ENCODE assay signal across 18 cellular contexts in genomic region chr1:212267017-212267416, GRCh38. TPM values are rescaled to one million over a fixed set of nuclear protein-coding genes. Genes with fewer than 3 reads are reported as not detected.
DNase-seq lines count a peak whose midpoint lies in the region; ATAC-seq and FAIRE-seq lines count a peak whose summit lies in the region.
"Had no signal": no experiment of that assay in that cellular context is flagged by ENCODE, and none has a peak within 500 bp of the region (broad histone marks: within the 10 kb centered on the region; RNA-seq: fewer than 3 reads in every experiment).

No MANE protein-coding gene starts in this region.

- H3K27me3 ChIP-seq in BLaER1 treated with 17β-estradiol and CSF1 and Interleukin-3, amounts not matched to agents 10 nM and 100 nM = no peaks in the 10 kb centered on the region
- H3K27me3 ChIP-seq: BE2C had no signal

- H3K36me3 ChIP-seq in BLaER1 treated with 17β-estradiol and CSF1 and Interleukin-3, amounts not matched to agents 10 nM and 100 nM = no peaks in the 10 kb centered on the region

- no peaks in the 10 kb centered on the region for H4K20me1 ChIP-seq in BLaER1 treated with 17β-estradiol and CSF1 and Interleukin-3, amounts not matched to agents 10 nM and 100 nM

- H3K9me3 ChIP-seq in BLaER1 treated with 17β-estradiol and CSF1 and Interleukin-3, amounts not matched to agents 10 nM and 100 nM (replicated peaks in 1 of 11) = no peaks in the 10 kb centered on the region
- H3K9me3 ChIP-seq: BE2C had no signal

- no peak for DNase-seq in RCC 7860 (ENCODE audit: low spot score)
- no peak for DNase-seq in frontal cortex (ENCODE audit: low spot score in 2 of 2)
- no peak for DNase-seq in GM19238 (ENCODE audit: insufficient read length, low spot score)
- DNase-seq: ACHN; BE2C; CD4-positive, alpha-beta memory T cell; COR-L47; DMS 273 treated with DMSO at 0.1 percent for 48 hours; DMS53; DND-41; EL; HCEC 1CT had no signal

- ATAC-seq in HG02852 (IDR thresholded peaks at IDR 0.05; ENCODE audit: unreplicated experiment) (no peak), GM18870 (IDR thresholded peaks at IDR 0.05; ENCODE audit: unreplicated experiment) (no peak)
- ATAC-seq: GM23338 had no signal

- peak overlapping the region in 8 of 11 experiments; percentile 11 to 51 (median 38); a peak in 11 of 22 replicates for H3K4me2 ChIP-seq in BLaER1 treated with 17β-estradiol and CSF1 and Interleukin-3, amounts not matched to agents 10 nM and 100 nM
- H3K4me2 ChIP-seq: GM23338 had no signal

- peaks cover 0 to 9% (median 7%) of the 10 kb centered on the region in 10 experiments; a peak in 14 of 20 replicates for H3K4me1 ChIP-seq in BLaER1 treated with 17β-estradiol and CSF1 and Interleukin-3, amounts not matched to agents 10 nM and 100 nM
- H3K4me1 ChIP-seq: BE2C had no signal

- H3K27ac ChIP-seq in BLaER1 treated with 17β-estradiol and CSF1 and Interleukin-3, amounts not matched to agents 10 nM and 100 nM = no peak overlapping the region
- H3K27ac ChIP-seq: HL-60 had no signal

- no peak overlapping the region for H3K9ac ChIP-seq in BLaER1 treated with 17β-estradiol and CSF1 and Interleukin-3, amounts not matched to agents 10 nM and 100 nM

- peak; percentile 77 for FAIRE-seq in RCC 7860 (lab: Jason Lieb, UNC)
- FAIRE-seq in frontal cortex (lab: Jason Lieb, UNC) = peak; percentile 92
- FAIRE-seq: H54 had no signal

- no peak overlapping the region for H3K4me3 ChIP-seq in BLaER1 treated with 17β-estradiol and CSF1 and Interleukin-3, amounts not matched to agents 10 nM and 100 nM
- H3K4me3 ChIP-seq: GM23338 had no signal

RNA-seq across cellular contexts. Expression of gene PPP2R5A, which starts 18.2 kb away (rescaled TPM):
- total RNA-seq in frontal cortex = 22.8 TPM
